Comparison of ENCODE assay signal across 1 cellular context in the genomic region with DNA sequence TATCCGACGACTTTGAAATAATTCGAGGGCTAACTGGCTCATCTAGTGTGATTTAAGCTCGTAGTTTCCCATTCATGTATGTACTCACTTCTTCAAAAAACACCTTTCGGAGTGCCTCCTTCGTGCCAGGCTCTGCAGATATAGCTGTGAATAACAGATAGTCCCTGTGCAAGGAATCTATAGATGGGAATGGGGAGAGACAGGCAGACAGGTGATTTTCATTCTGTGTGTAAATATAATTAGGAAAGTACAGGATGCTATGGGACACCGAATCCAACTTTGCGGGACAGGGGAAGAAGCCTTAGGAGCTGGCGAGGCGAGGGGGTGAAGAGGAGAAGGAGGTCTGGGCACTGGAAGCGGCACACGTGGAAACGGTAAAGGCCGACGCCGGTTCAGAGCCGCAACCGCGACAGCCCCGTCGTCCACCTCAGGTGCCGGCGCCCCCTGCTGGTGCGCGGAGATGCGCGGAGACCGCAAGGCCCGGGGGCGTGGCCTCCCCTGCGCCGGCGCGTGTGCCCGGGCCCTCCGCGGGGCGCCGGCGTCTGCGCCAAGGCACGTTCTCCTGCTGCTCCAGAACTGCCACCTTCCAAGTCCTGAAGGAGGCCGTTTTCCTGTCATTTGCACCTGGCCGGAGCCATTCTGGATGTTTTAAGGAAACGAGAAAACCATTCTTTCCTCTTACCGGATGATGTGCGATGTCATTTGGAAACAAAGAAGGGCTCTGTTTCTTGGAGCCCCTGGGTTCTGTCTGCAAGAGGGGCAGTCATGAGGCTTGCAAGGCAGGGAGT.
TF ChIP-seq lines count a peak whose summit lies in the region.

No MANE protein-coding gene starts in this region.

TF ChIP-seq in SK-N-SH, 30 proteins besides CTCF, POLR2A, EP300 and RAD21:
- no peak for TF ChIP-seq FOSL2 (IDR thresholded peaks at IDR 0.05; ENCODE audit: borderline replicate concordance, low read depth)
- peak; percentile 42 for TF ChIP-seq CHD2 (IDR thresholded peaks at IDR 0.05; ENCODE audit: low read length, partially characterized antibody)
- TF ChIP-seq FOXJ3 (CRISPR knock-in tag; IDR thresholded peaks at IDR 0.05): no peak
- TF ChIP-seq TCF12 (IDR thresholded peaks at IDR 0.05): no peak
- peak; percentile 83 for TF ChIP-seq NRF1 (IDR thresholded peaks at IDR 0.05; ENCODE audit: low read depth, low read length)
- peak; percentile 87 for TF ChIP-seq SMC3 (IDR thresholded peaks at IDR 0.05; ENCODE audit: low read depth, low read length)
- TF ChIP-seq RFX5 (IDR thresholded peaks at IDR 0.05; ENCODE audit: low read length): no peak
- no peak for TF ChIP-seq USF1 (IDR thresholded peaks at IDR 0.05; ENCODE audit: borderline replicate concordance, low read depth)
- no peak for TF ChIP-seq FOXM1 (IDR thresholded peaks at IDR 0.05; ENCODE audit: low read depth)
- TF ChIP-seq GABPA (IDR thresholded peaks at IDR 0.05; ENCODE audit: low read depth): no peak
- no peak for TF ChIP-seq EZH2phosphoT487 (IDR thresholded peaks at IDR 0.05; ENCODE audit: borderline replicate concordance, low read depth)
- TF ChIP-seq, protein P1, sequence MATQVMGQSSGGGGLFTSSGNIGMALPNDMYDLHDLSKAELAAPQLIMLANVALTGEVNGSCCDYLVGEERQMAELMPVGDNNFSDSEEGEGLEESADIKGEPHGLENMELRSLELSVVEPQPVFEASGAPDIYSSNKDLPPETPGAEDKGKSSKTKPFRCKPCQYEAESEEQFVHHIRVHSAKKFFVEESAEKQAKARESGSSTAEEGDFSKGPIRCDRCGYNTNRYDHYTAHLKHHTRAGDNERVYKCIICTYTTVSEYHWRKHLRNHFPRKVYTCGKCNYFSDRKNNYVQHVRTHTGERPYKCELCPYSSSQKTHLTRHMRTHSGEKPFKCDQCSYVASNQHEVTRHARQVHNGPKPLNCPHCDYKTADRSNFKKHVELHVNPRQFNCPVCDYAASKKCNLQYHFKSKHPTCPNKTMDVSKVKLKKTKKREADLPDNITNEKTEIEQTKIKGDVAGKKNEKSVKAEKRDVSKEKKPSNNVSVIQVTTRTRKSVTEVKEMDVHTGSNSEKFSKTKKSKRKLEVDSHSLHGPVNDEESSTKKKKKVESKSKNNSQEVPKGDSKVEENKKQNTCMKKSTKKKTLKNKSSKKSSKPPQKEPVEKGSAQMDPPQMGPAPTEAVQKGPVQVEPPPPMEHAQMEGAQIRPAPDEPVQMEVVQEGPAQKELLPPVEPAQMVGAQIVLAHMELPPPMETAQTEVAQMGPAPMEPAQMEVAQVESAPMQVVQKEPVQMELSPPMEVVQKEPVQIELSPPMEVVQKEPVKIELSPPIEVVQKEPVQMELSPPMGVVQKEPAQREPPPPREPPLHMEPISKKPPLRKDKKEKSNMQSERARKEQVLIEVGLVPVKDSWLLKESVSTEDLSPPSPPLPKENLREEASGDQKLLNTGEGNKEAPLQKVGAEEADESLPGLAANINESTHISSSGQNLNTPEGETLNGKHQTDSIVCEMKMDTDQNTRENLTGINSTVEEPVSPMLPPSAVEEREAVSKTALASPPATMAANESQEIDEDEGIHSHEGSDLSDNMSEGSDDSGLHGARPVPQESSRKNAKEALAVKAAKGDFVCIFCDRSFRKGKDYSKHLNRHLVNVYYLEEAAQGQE (IDR thresholded peaks at IDR 0.05; ENCODE audit: low read depth, low read length): no peak
- TF ChIP-seq GATA2 (CRISPR knock-in tag; IDR thresholded peaks at IDR 0.05): no peak
- TF ChIP-seq RXRA (IDR thresholded peaks at IDR 0.05; ENCODE audit: borderline replicate concordance, low read depth): no peak
- TF ChIP-seq MXI1 (IDR thresholded peaks at IDR 0.05; ENCODE audit: low read depth, low read length): peak; percentile 82
- TF ChIP-seq, protein P2, sequence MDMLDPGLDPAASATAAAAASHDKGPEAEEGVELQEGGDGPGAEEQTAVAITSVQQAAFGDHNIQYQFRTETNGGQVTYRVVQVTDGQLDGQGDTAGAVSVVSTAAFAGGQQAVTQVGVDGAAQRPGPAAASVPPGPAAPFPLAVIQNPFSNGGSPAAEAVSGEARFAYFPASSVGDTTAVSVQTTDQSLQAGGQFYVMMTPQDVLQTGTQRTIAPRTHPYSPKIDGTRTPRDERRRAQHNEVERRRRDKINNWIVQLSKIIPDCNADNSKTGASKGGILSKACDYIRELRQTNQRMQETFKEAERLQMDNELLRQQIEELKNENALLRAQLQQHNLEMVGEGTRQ (IDR thresholded peaks at IDR 0.05; ENCODE audit: borderline replicate concordance, low read depth, low read length): no peak
- no peak for TF ChIP-seq TAF1 (IDR thresholded peaks at IDR 0.05; ENCODE audit: borderline replicate concordance, low read depth, low read length)
- TF ChIP-seq MAX (IDR thresholded peaks at IDR 0.05; ENCODE audit: low read depth): peak; percentile 80; the same call in 1 of the 2 replicates
- TF ChIP-seq TEAD4 (IDR thresholded peaks at IDR 0.05; ENCODE audit: borderline replicate concordance, insufficient read depth): no peak
- TF ChIP-seq POLR2AphosphoS5 (IDR thresholded peaks at IDR 0.05; ENCODE audit: low read depth, low read length): peak; percentile 44; the same call in 1 of the 2 replicates
- no peak for TF ChIP-seq NFIC (IDR thresholded peaks at IDR 0.05; ENCODE audit: borderline replicate concordance)
- TF ChIP-seq JUND (IDR thresholded peaks at IDR 0.05): no peak
- TF ChIP-seq PBX3 (IDR thresholded peaks at IDR 0.05): no peak
- TF ChIP-seq SIN3A (IDR thresholded peaks at IDR 0.05; ENCODE audit: borderline replicate concordance, low read depth, low read length): no peak
- TF ChIP-seq YY1 (IDR thresholded peaks at IDR 0.05; ENCODE audit: low read depth): no peak
- no peak for TF ChIP-seq ELF1 (IDR thresholded peaks at IDR 0.05)
- TF ChIP-seq RCOR1 (IDR thresholded peaks at IDR 0.05; ENCODE audit: low read length): peak; percentile 40; the same call in 1 of the 2 replicates
TF ChIP-seq in SK-N-SH: peak in this region for 7.
